Comparison of ENCODE assay signal across 8 cellular contexts in genomic region chr4:105895609-105896460, GRCh38. TPM values are rescaled to one million over a fixed set of nuclear protein-coding genes. Genes with fewer than 3 reads are reported as not detected.
DNase-seq lines count a peak whose midpoint lies in the region; ATAC-seq and TF ChIP-seq lines count a peak whose summit lies in the region.

No MANE protein-coding gene starts in this region.

- peak overlapping the region; percentile 46 for H3K4me3 Mint-ChIP-seq in activated CD4-positive, alpha-beta memory T cell treated with anti-CD3 and anti-CD28 coated beads for 36 hours

- peak; percentile 53 for ATAC-seq in GM19023 (IDR thresholded peaks at IDR 0.05; ENCODE audit: unreplicated experiment)
- peak; percentile 44 for ATAC-seq in HG03378 (IDR thresholded peaks at IDR 0.05; ENCODE audit: unreplicated experiment)
- ATAC-seq in right cardiac atrium, result peak; percentile 52 to 55

- TF ChIP-seq EP300 in sigmoid colon (IDR thresholded peaks at IDR 0.05), result no peak

- no peaks in the 10 kb centered on the region for H3K36me3 Mint-ChIP-seq in activated CD4-positive, alpha-beta memory T cell treated with anti-CD3 and anti-CD28 coated beads for 36 hours

- no peak for TF ChIP-seq CTCF in sigmoid colon (IDR thresholded peaks at IDR 0.05)

- H3K27ac ChIP-seq in right cardiac atrium (ENCODE audit: low read length) (no peak overlapping the region), sigmoid colon (peak overlapping the region in 3 of 4 donors; percentile 16 to 84 (median 33))

- POLR2A ChIA-PET in activated CD4-positive, alpha-beta memory T cell treated with anti-CD3 and anti-CD28 coated beads for 36 hours (lab: Charles Lee), result no interaction called here

- no peak overlapping the region for H3K27ac Mint-ChIP-seq in activated CD4-positive, alpha-beta memory T cell treated with anti-CD3 and anti-CD28 coated beads for 36 hours

- no peak for TF ChIP-seq POLR2A in sigmoid colon (IDR thresholded peaks at IDR 0.05)

- WGBS in right cardiac atrium, result under 1% methylated on average over 82 of the region's 82 CpGs
- WGBS in sigmoid colon, 2 donors, result 1% methylated on average over 82 of the region's 82 CpGs

- intact Hi-C loops in activated CD4-positive, alpha-beta memory T cell treated with anti-CD3 and anti-CD28 coated beads for 36 hours (cut with micrococcal nuclease), result no loop called here
- intact Hi-C loops in right cardiac atrium (cut with DNase I), result no loop called here
- intact Hi-C loops in sigmoid colon (cut with DNase I), result no loop called here

- H3K27me3 ChIP-seq in right cardiac atrium (ENCODE audit: control insufficient read depth, insufficient read depth), result no peaks in the 10 kb centered on the region
- H3K27me3 ChIP-seq in sigmoid colon, result peaks cover 5 to 35% (median 19%) of the 10 kb centered on the region in 3 donors

- H3K4me3 ChIP-seq in right cardiac atrium (ENCODE audit: low read length) (peak overlapping the region; percentile 55), sigmoid colon (peak overlapping the region; percentile 25 to 60 (median 49))

- H3K9me3 Mint-ChIP-seq in activated CD4-positive, alpha-beta memory T cell treated with anti-CD3 and anti-CD28 coated beads for 36 hours, result no peaks in the 10 kb centered on the region

- DNase-seq in AG20443 (ENCODE audit: low spot score), result peak; percentile 33
- DNase-seq in activated CD4-positive, alpha-beta memory T cell treated with anti-CD3 and anti-CD28 coated beads for 36 hours, result peak; percentile 20
- peak; percentile 16 to 62 (median 51) for DNase-seq in right cardiac atrium
- DNase-seq in sigmoid colon, result no peak
- no peak for DNase-seq in NCI-H1048 (lab: John Stamatoyannopoulos, UW)
- no peak for DNase-seq in cerebellum (ENCODE audit: low spot score)

- H3K36me3 ChIP-seq in sigmoid colon, result no peaks in the 10 kb centered on the region

- H3K9me3 ChIP-seq in right cardiac atrium (ENCODE audit: control insufficient read depth, low read length) (no peaks in the 10 kb centered on the region), sigmoid colon (no peaks in the 10 kb centered on the region)

- H3K27me3 Mint-ChIP-seq in activated CD4-positive, alpha-beta memory T cell treated with anti-CD3 and anti-CD28 coated beads for 36 hours, result peaks cover 59% of the 10 kb centered on the region

- peaks cover 4% of the 10 kb centered on the region for H3K4me1 Mint-ChIP-seq in activated CD4-positive, alpha-beta memory T cell treated with anti-CD3 and anti-CD28 coated beads for 36 hours (ENCODE audit: low read depth)

- H3K4me1 ChIP-seq in right cardiac atrium (ENCODE audit: control insufficient read depth, insufficient read depth, low read length) (no peaks in the 10 kb centered on the region), sigmoid colon (peaks cover 0 to 21% (median 18%) of the 10 kb centered on the region in 4 donors)

- CTCF ChIA-PET in activated CD4-positive, alpha-beta memory T cell treated with anti-CD3 and anti-CD28 coated beads for 36 hours (lab: Charles Lee), result no interaction called here

RNA-seq across cellular contexts. Expression of gene NPNT, which starts 0.6 kb away (rescaled TPM):
- total RNA-seq in activated CD4-positive, alpha-beta memory T cell treated with anti-CD3 and anti-CD28 coated beads for 36 hours, result not detected
- total RNA-seq in right cardiac atrium, result 1 to 10 TPM; 1.4 to 5.5 (median 4.3) TPM
- 4.8 TPM for polyA plus RNA-seq in right cardiac atrium
- 10 to 100 TPM in 1 of 4 donors, 1 to 10 TPM in 3; 5.8 to 11.4 (median 7.0) TPM for total RNA-seq in sigmoid colon
- 10 to 100 TPM in 1 of 3 donors, 1 to 10 TPM in 2; 3.0 to 16.5 (median 6.9) TPM for polyA plus RNA-seq in sigmoid colon
- total RNA-seq in cerebellum, result 2.0 TPM

Comparison
In these comparisons a context has a peak if more than half of its experiments do, and no peak if none do; other contexts are left out.
1. DNase-seq: peak in AG20443 (single experiment), activated CD4-positive, alpha-beta memory T cell treated with anti-CD3 and anti-CD28 coated beads for 36 hours (single experiment) and right cardiac atrium (3 of 3); none in sigmoid colon (single experiment), NCI-H1048 (single experiment) and cerebellum (single experiment).
2. Peak in every context shown above with its lines, with median percentiles within 50 percentile points of each other: ATAC-seq.